Comparison of ENCODE assay signal across 9 cellular contexts in the genomic region with DNA sequence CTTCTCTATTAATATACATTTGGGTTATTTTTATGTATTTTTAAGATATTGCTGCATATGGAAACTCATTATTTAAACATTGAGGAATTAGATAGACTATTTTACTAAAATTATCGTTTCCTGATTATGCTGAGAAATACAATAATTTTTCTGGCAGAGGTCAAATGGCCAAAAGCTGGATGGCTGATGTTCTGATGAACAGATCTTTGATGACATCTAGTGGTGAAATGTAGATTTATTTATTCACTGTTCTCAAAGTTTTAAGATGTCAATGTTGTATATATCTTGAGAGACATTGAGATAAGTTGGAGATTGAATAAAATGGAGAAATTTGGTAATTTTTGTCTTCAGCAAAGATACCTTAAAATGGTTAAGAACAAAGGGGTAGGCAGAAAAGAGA.
DNase-seq lines count a peak whose midpoint lies in the region; ATAC-seq, FAIRE-seq and TF ChIP-seq lines count a peak whose summit lies in the region.
"Had no signal": no experiment of that assay in that cellular context is flagged by ENCODE, and none has a peak within 500 bp of the region (broad histone marks: within the 10 kb centered on the region; RNA-seq: fewer than 3 reads in every experiment).

No MANE protein-coding gene starts in this region.

- WGBS in H9 (ENCODE audit: extremely low coverage, insufficient read length, low lambda C conversion rate) = no CpG with 5 or more reads among the region's 1 CpG

- H4K5ac ChIP-seq in H9 (ENCODE audit: insufficient read length, low read depth, low read length) = no peak overlapping the region

- no peak overlapping the region for H3K9ac ChIP-seq in H9 (ENCODE audit: extremely low read depth, insufficient read length, low read length)

- no peaks in the 10 kb centered on the region for H3K4me1 Mint-ChIP-seq in H9
- peaks cover 0 to 15% (median 13%) of the 10 kb centered on the region in 3 donors for H3K4me1 Mint-ChIP-seq in naive B cell

- H3K14ac ChIP-seq in H9 (ENCODE audit: insufficient read depth, low read length) = no peak overlapping the region

- no peak overlapping the region for H2BK120ac ChIP-seq in H9 (ENCODE audit: low read depth, low read length, poor library complexity, severe bottlenecking)

- no peak overlapping the region for H3K4me3 ChIP-seq in DOHH2 (ENCODE audit: low read length)

- no peaks in the 10 kb centered on the region; the same call in 1 of the 2 replicates for H3F3A ChIP-seq in DOHH2 (ENCODE audit: control insufficient read depth, insufficient read depth)

- H3K23me2 ChIP-seq in H9 (ENCODE audit: insufficient read length, low read depth, low read length, poor library complexity, severe bottlenecking) = no peaks in the 10 kb centered on the region

- no peak overlapping the region for H3K23ac ChIP-seq in H9 (ENCODE audit: insufficient read length, low read depth, low read length)

- FAIRE-seq in colon (lab: Jason Lieb, UNC) = peak; percentile 93

- H3K27me3 ChIP-seq in DOHH2 (ENCODE audit: control insufficient read depth, low read length) (no peaks in the 10 kb centered on the region), H9 (ENCODE audit: insufficient read depth, low read length) (no peaks in the 10 kb centered on the region)

- H3K27me3 Mint-ChIP-seq in H9 (ENCODE audit: low read depth) = no peaks in the 10 kb centered on the region
- H3K27me3 Mint-ChIP-seq in naive B cell = no peaks in the 10 kb centered on the region

- H3K4me3 Mint-ChIP-seq in H9 (no peak overlapping the region), naive B cell (no peak overlapping the region)
- H3K4me3 Mint-ChIP-seq: T-helper 1 cell treated with Interleukin-12 subunit alpha and Interleukin-12 subunit beta and Interleukin-4 antibody, amounts not matched to agents 30 μg/mL and 1 μg/mL, for 36 hours had no signal

- H4K20me1 ChIP-seq in DOHH2 (ENCODE audit: control insufficient read depth, insufficient read depth, low read depth, low read length) (no peaks in the 10 kb centered on the region), H9 (ENCODE audit: control insufficient read depth, insufficient read depth, insufficient read length) (no peaks in the 10 kb centered on the region)

- no peak overlapping the region for H3T11ph ChIP-seq in H9 (ENCODE audit: low read length)

- H3K79me1 ChIP-seq in H9 (ENCODE audit: insufficient read depth, low read depth, low read length, poor library complexity, severe bottlenecking) = no peaks in the 10 kb centered on the region

- H3K27ac Mint-ChIP-seq in H9 = no peak overlapping the region
- no peak overlapping the region for H3K27ac Mint-ChIP-seq in naive B cell
- H3K27ac Mint-ChIP-seq: T-helper 1 cell treated with Interleukin-12 subunit alpha and Interleukin-12 subunit beta and Interleukin-4 antibody, amounts not matched to agents 30 μg/mL and 1 μg/mL, for 36 hours had no signal

- DNase-seq in H9 (no peak), NCI-H446 treated with DMSO at 0.1 percent for 48 hours (lab: John Stamatoyannopoulos, UW) (peak; percentile 9), naive B cell (peak; percentile 20), nucleus accumbens (lab: John Stamatoyannopoulos, UW) (no peak)

- H3K79me2 ChIP-seq in DOHH2 (ENCODE audit: control insufficient read depth, low read length) = no peaks in the 10 kb centered on the region
- H3K79me2 ChIP-seq in H9 (ENCODE audit: insufficient read depth, low read length) = no peaks in the 10 kb centered on the region

- no peak overlapping the region for H3K18ac ChIP-seq in H9 (ENCODE audit: insufficient read length, low read depth, low read length)

- H2AK5ac ChIP-seq in H9 (ENCODE audit: insufficient read length, low read length) = no peak overlapping the region

- H3K4me1 ChIP-seq in DOHH2 (ENCODE audit: control insufficient read depth, low read length) (no peaks in the 10 kb centered on the region), H9 (ENCODE audit: insufficient read depth, low read length) (no peaks in the 10 kb centered on the region)

- no peak overlapping the region for H3K27ac ChIP-seq in DOHH2 (ENCODE audit: low read depth, low read length)
- H3K27ac ChIP-seq in H9 (ENCODE audit: insufficient read length, low read depth, low read length) = no peak overlapping the region

- no peak overlapping the region for H2AFZ ChIP-seq in H9 (ENCODE audit: low read length)

- H4K91ac ChIP-seq in H9 (ENCODE audit: insufficient read length, low read depth, low read length) = no peak overlapping the region

- no peak overlapping the region for H3K4ac ChIP-seq in H9 (ENCODE audit: low read depth, low read length)

- H3K9me3 Mint-ChIP-seq in H9 (no peaks in the 10 kb centered on the region), naive B cell (no peaks in the 10 kb centered on the region)
- H3K9me3 Mint-ChIP-seq: T-helper 1 cell treated with Interleukin-12 subunit alpha and Interleukin-12 subunit beta and Interleukin-4 antibody, amounts not matched to agents 30 μg/mL and 1 μg/mL, for 36 hours had no signal

- no peak overlapping the region for H3K4me2 ChIP-seq in DOHH2 (ENCODE audit: low read length)
- no peak overlapping the region for H3K4me2 ChIP-seq in H9 (ENCODE audit: insufficient read depth, insufficient read length, low read length)

- H3K56ac ChIP-seq in H9 (ENCODE audit: insufficient read length, low read depth, low read length) = no peak overlapping the region

- no peaks in the 10 kb centered on the region for H3K36me3 Mint-ChIP-seq in H9 (ENCODE audit: insufficient read depth in 1 of 3, low read depth in 3 of 3)
- H3K36me3 Mint-ChIP-seq in naive B cell = peaks cover 0 to 11% of the 10 kb centered on the region in 2 donors

- H2BK12ac ChIP-seq in H9 (ENCODE audit: insufficient read length, low read depth, low read length) = no peak overlapping the region

- TF ChIP-seq CTCF in DOHH2 (IDR thresholded peaks at IDR 0.05; ENCODE audit: low read depth, low read length, poor library complexity, severe bottlenecking) (peak; percentile 61), H9 (conservative IDR thresholded peaks at IDR 0.05) (peak; percentile 80)

- H3K9me3 ChIP-seq in DOHH2 (ENCODE audit: control insufficient read depth, insufficient read depth, low read length) = no peaks in the 10 kb centered on the region
- H3K9me3 ChIP-seq in H9 (ENCODE audit: control insufficient read depth, low read depth, low read length) = no peaks in the 10 kb centered on the region

- H3K36me3 ChIP-seq in DOHH2 (ENCODE audit: control insufficient read depth, low read length) = no peaks in the 10 kb centered on the region

- ATAC-seq in naive B cell (ENCODE audit: low read depth in 2 of 2) (no peak), GM19467 (IDR thresholded peaks at IDR 0.05; ENCODE audit: unreplicated experiment) (no peak), HG03469 (IDR thresholded peaks at IDR 0.05; ENCODE audit: unreplicated experiment) (no peak)

- no peak overlapping the region for H4K8ac ChIP-seq in H9 (replicated peaks; ENCODE audit: insufficient read length, low read depth, low read length)

- H2BK20ac ChIP-seq in H9 (ENCODE audit: low read depth, low read length, poor library complexity, severe bottlenecking) = no peak overlapping the region

- no peaks in the 10 kb centered on the region for H3K9me2 ChIP-seq in DOHH2 (replicated peaks; ENCODE audit: control insufficient read depth, low read length)

- no peak overlapping the region for H2BK15ac ChIP-seq in H9 (ENCODE audit: low read depth, low read length)

- H2BK5ac ChIP-seq in H9 (ENCODE audit: insufficient read length, low read length) = no peak overlapping the region

Comparison
In these comparisons a context has a peak if more than half of its experiments do, and no peak if none do; other contexts are left out.
1. DNase-seq: peak in NCI-H446 treated with DMSO at 0.1 percent for 48 hours (single experiment) and naive B cell (single experiment); none in H9 (single experiment) and nucleus accumbens (0 of 56).